8 cellular contexts compared by ENCODE assay signal in genomic region chr9:136539427-136540412, GRCh38.
A peak's percentile ranks its signal among the peaks of the same experiment; 100 is the strongest.
DNase-seq lines count a peak whose midpoint lies in the region; ATAC-seq, FAIRE-seq and TF ChIP-seq lines count a peak whose summit lies in the region.

No MANE protein-coding gene starts in this region.

- FAIRE-seq in colon (lab: Jason Lieb, UNC) = peak; percentile 72

- peak; percentile 45 for TF ChIP-seq POLR2A in GM19099 (IDR thresholded peaks at IDR 0.05; ENCODE audit: extremely low read depth, insufficient read length, low read depth)

- peaks cover 2% of the 10 kb centered on the region for H3K36me3 Mint-ChIP-seq in memory B cell

- H3K27me3 Mint-ChIP-seq in memory B cell = no peaks in the 10 kb centered on the region

- peak; percentile 55 for ATAC-seq in memory B cell (ENCODE audit: low read depth)

- H3K4me3 Mint-ChIP-seq in memory B cell = peak overlapping the region; percentile 85

- no peaks in the 10 kb centered on the region for H3K9me3 Mint-ChIP-seq in memory B cell

- H3K27ac Mint-ChIP-seq in memory B cell = peak overlapping the region; percentile 62

- peak; percentile 79 for DNase-seq in HPDE6-E6E7 (ENCODE audit: extremely low spot score)
- DNase-seq in activated CD4-positive, alpha-beta T cell treated with anti-CD3 and anti-CD28 coated beads for 4 hours = peak; percentile 94
- peak; percentile 40 to 44 for DNase-seq in memory B cell (ENCODE audit: low spot score in 2 of 2)
- peak; percentile 77 to 87 for DNase-seq in stimulated activated CD8-positive, alpha-beta memory T cell treated with anti-CD3 and anti-CD28 coated beads, Interleukin-15, amount 100 ng/mL, for 4 hours (ENCODE audit: low read depth in 2 of 2)
- no peak for DNase-seq in DMS 273 (lab: John Stamatoyannopoulos, UW; ENCODE audit: unreplicated experiment)
- DNase-seq in NCI-H2227 treated with DMSO at 0.1 percent for 48 hours (lab: John Stamatoyannopoulos, UW) = no peak

- peaks cover 32% of the 10 kb centered on the region for H3K4me1 Mint-ChIP-seq in memory B cell

Comparison
In these comparisons a context has a peak if more than half of its experiments do, and no peak if none do; other contexts are left out.
1. DNase-seq: peak in HPDE6-E6E7 (single experiment), activated CD4-positive, alpha-beta T cell treated with anti-CD3 and anti-CD28 coated beads for 4 hours (2 of 2), memory B cell (2 of 2) and stimulated activated CD8-positive, alpha-beta memory T cell treated with anti-CD3 and anti-CD28 coated beads, Interleukin-15, amount 100 ng/mL, for 4 hours (2 of 2); none in DMS 273 (single experiment) and NCI-H2227 treated with DMSO at 0.1 percent for 48 hours (single experiment).